In the genomic region with DNA sequence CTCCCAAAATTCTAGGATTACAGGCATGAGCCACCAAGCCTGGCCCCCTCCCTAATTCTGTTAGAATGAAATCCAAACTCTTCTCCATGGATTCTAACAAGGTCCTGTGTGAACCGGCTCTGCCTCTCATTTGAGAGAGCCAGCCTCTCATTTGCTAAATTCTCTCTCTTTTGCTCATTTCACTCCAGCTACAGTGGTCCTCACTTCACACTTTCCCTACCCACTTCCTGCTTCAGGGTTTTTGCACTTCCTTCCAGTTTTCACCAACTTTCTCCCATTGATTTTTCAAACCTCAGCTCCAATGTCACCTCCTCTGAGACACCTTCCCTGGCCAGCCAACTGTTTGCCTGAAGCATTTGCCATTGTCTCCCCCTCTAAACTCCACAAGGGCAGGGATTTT, we compare ENCODE assay signal across 19 cellular contexts. TPM values are rescaled to one million over a fixed set of nuclear protein-coding genes. Genes with fewer than 3 reads are reported as not detected.
"Had no signal": no experiment of that assay in that cellular context is flagged by ENCODE, and none has a peak within 500 bp of the region (broad histone marks: within the 10 kb centered on the region; RNA-seq: fewer than 3 reads in every experiment).

No MANE protein-coding gene starts in this region.

- H3K4me1 ChIP-seq: testis, upper lobe of right lung had no signal

- H3K36me3 Mint-ChIP-seq: naive thymus-derived CD4-positive, alpha-beta T cell had no signal

- H3K36me3 ChIP-seq: cardiac muscle cell, left ventricle myocardium inferior, right atrium auricular region, upper lobe of right lung had no signal

- H3K27ac Mint-ChIP-seq: activated T-cell treated with anti-CD3 and anti-CD28 coated beads, Interleukin-2, amount 50 U/mL, for 24 hours had no signal

- H3K9me3 Mint-ChIP-seq: activated T-cell treated with anti-CD3 and anti-CD28 coated beads, Interleukin-2, amount 50 U/mL, for 24 hours; naive thymus-derived CD4-positive, alpha-beta T cell had no signal

- H3K9me3 ChIP-seq: left ventricle myocardium inferior, mucosa of descending colon, right atrium auricular region, testis, upper lobe of right lung had no signal

- H3K4me3 ChIP-seq: cardiac muscle cell, left ventricle myocardium inferior, mucosa of descending colon, right atrium auricular region, skin epidermis, testis, upper lobe of right lung had no signal

- H3K27ac ChIP-seq: cardiac muscle cell, left ventricle myocardium inferior, right atrium auricular region, skin epidermis, testis, upper lobe of right lung had no signal

- DNase-seq: activated effector memory CD4-positive, alpha-beta T cell treated with Interleukin-2 at 50 U/mL for 16 hours; activated naive CD4-positive, alpha-beta T cell treated with anti-CD3 and anti-CD28 coated beads, Interleukin-2, amount 50 U/mL, for 16 hours; activated T-cell treated with anti-CD3 and anti-CD28 coated beads, Interleukin-2, amount 50 U/mL, for 24 hours; kidney; left ventricle myocardium inferior; mucosa of descending colon; naive thymus-derived CD4-positive, alpha-beta T cell; occipital lobe; stimulated activated CD4-positive, alpha-beta T cell treated with anti-CD3 and anti-CD28 coated beads, Interleukin-15, amount 100 ng/mL, for 24 hours; stimulated activated CD4-positive, alpha-beta T cell treated with anti-CD3 and anti-CD28 coated beads, Interleukin-4, amount 100 ng/mL, for 1 hour; stimulated activated naive CD4-positive, alpha-beta T cell treated with Interleukin-2 at 50 U/mL for 16 hours; T-helper 9 cell; testis; upper lobe of right lung had no signal

- H3K4me3 Mint-ChIP-seq: activated T-cell treated with anti-CD3 and anti-CD28 coated beads, Interleukin-2, amount 50 U/mL, for 24 hours had no signal

- ATAC-seq: activated CD4-positive, CD25-positive, alpha-beta regulatory T cell treated with anti-CD3 and anti-CD28 coated beads, Interleukin-2, amount 50 U/mL, for 24 hours; esophagus mucosa; mucosa of descending colon; naive thymus-derived CD4-positive, alpha-beta T cell; upper lobe of right lung had no signal

RNA-seq across cellular contexts. Expression of gene COX4I2, which starts 5.1 kb away (rescaled TPM):
- total RNA-seq: cardiac muscle cell; naive thymus-derived CD4-positive, alpha-beta T cell; occipital lobe had no signal
